Comparison of ENCODE assay signal across 10 cellular contexts in the genomic region with DNA sequence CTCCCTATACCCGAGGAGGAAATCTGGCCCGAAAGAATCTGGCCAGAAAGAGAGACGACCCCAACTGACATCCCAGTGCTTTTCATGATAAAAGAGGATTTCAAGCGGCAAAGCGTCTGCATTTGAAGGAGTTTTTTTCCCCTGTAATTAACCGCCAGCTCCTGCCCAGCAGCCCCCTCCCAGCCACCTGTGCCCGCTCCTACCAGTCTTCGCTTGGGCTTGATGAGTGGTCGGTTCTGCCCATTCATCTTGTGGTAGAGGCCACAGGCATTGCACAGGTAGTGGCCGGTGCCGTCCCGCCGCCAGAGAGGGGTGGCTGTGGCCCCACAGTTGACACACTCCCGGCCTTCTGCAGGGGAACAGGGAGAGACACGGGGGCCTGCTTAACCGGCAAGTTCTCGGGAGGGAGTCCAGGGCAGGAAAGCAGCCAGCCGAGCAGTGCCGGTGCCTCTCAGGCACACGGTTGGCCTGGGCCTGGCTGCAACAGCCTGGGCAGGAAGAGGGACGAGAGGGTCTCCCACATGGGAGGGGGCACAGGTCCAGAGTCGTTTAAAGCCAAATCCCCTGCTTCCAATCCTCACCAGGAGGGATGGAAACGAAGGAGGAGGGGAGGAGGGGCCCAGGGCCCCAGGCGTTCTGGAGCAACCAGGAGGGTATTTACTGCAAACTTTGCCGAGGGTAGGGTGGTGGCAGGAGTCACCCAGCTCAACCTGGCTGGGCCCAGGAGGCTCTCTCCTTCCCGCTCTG. TPM values are rescaled to one million over a fixed set of nuclear protein-coding genes. Genes with fewer than 3 reads are reported as not detected.
A peak's percentile ranks its signal among the peaks of the same experiment; 100 is the strongest.
DNase-seq lines count a peak whose midpoint lies in the region; ATAC-seq, FAIRE-seq and TF ChIP-seq lines count a peak whose summit lies in the region.
"Had no signal": no experiment of that assay in that cellular context is flagged by ENCODE, and none has a peak within 500 bp of the region (broad histone marks: within the 10 kb centered on the region; RNA-seq: fewer than 3 reads in every experiment).

No MANE protein-coding gene starts in this region.

- peak overlapping the region; percentile 49 for H3K9ac ChIP-seq in mesenchymal stem cell (ENCODE audit: low read length)

- intact Hi-C loops in upper lobe of right lung (cut with DNase I): no loop called here

- no peak overlapping the region for H3K4me2 ChIP-seq in mesenchymal stem cell (ENCODE audit: low read length, poor library complexity, severe bottlenecking)

- no peak overlapping the region for H2AFZ ChIP-seq in mesenchymal stem cell (ENCODE audit: low read depth, low read length)

- H3K79me1 ChIP-seq in mesenchymal stem cell (replicated peaks; ENCODE audit: low read length, poor library complexity, severe bottlenecking): no peaks in the 10 kb centered on the region

- H3K14ac ChIP-seq in mesenchymal stem cell (ENCODE audit: low read length in 2 of 2): peak overlapping the region in 1 of 2 experiments; percentile 79

- H3K23ac ChIP-seq in mesenchymal stem cell (ENCODE audit: low read length in 2 of 2): peak overlapping the region in 1 of 2 experiments; percentile 23

- H3K4me3 Mint-ChIP-seq in activated naive CD4-positive, alpha-beta T cell treated with anti-CD3 and anti-CD28 coated beads, Interleukin-2, amount 50 U/mL, for 24 hours: peak overlapping the region; percentile 66

- peak overlapping the region; percentile 31 for H2AK5ac ChIP-seq in mesenchymal stem cell (ENCODE audit: low read length, severe bottlenecking)

- peak overlapping the region; percentile 61 for H2BK15ac ChIP-seq in mesenchymal stem cell (ENCODE audit: low read depth, poor library complexity, severe bottlenecking)

- peaks cover 98 to 100% of the 10 kb centered on the region in 2 experiments for H3K27me3 ChIP-seq in mesenchymal stem cell (ENCODE audit: control insufficient read depth in 1 of 2, insufficient read depth in 1 of 2, low read length in 2 of 2)
- peaks cover 95% of the 10 kb centered on the region for H3K27me3 ChIP-seq in upper lobe of right lung

- no peaks in the 10 kb centered on the region for H3K36me3 ChIP-seq in mesenchymal stem cell (ENCODE audit: control insufficient read depth in 1 of 2, insufficient read depth in 2 of 2, low read depth in 1 of 2, low read length in 2 of 2)
- no peaks in the 10 kb centered on the region for H3K36me3 ChIP-seq in upper lobe of right lung

- H3K27ac Mint-ChIP-seq in activated naive CD4-positive, alpha-beta T cell treated with anti-CD3 and anti-CD28 coated beads, Interleukin-2, amount 50 U/mL, for 24 hours: no peak overlapping the region

- no peak overlapping the region for H3K4me3 ChIP-seq in mesenchymal stem cell (ENCODE audit: insufficient read depth in 1 of 2, low read depth in 1 of 2, low read length in 2 of 2)
- H3K4me3 ChIP-seq in upper lobe of right lung: peak overlapping the region; percentile 60

- H3K18ac ChIP-seq in mesenchymal stem cell (ENCODE audit: low read depth in 1 of 2, low read length in 2 of 2): peak overlapping the region; percentile 72 to 75

- peak overlapping the region; percentile 76 to 91 for H2BK12ac ChIP-seq in mesenchymal stem cell (ENCODE audit: low read length in 2 of 2)

- H2BK120ac ChIP-seq in mesenchymal stem cell (ENCODE audit: low read depth, low read length): peak overlapping the region; percentile 36

- H3K4me1 ChIP-seq in mesenchymal stem cell (ENCODE audit: control insufficient read depth, insufficient read depth, low read depth, low read length): peaks cover 33% of the 10 kb centered on the region
- H3K4me1 ChIP-seq in upper lobe of right lung: peaks cover 31% of the 10 kb centered on the region

- H3K27ac ChIP-seq in mesenchymal stem cell (ENCODE audit: low read length, poor library complexity, severe bottlenecking): no peak overlapping the region
- H3K27ac ChIP-seq in upper lobe of right lung: peak overlapping the region; percentile 85

- peak overlapping the region; percentile 71 to 94 for H3K4ac ChIP-seq in mesenchymal stem cell (ENCODE audit: low read depth in 1 of 2, low read length in 2 of 2)

- 10% methylated on average over 23 of the region's 26 CpGs for WGBS in mesenchymal stem cell

- peaks cover 17% of the 10 kb centered on the region for H3K4me1 Mint-ChIP-seq in activated naive CD4-positive, alpha-beta T cell treated with anti-CD3 and anti-CD28 coated beads, Interleukin-2, amount 50 U/mL, for 24 hours

- peak overlapping the region; percentile 89 for H4K91ac ChIP-seq in mesenchymal stem cell (ENCODE audit: low read length)

- H2BK5ac ChIP-seq in mesenchymal stem cell (ENCODE audit: low read depth, low read length, poor library complexity, severe bottlenecking): no peak overlapping the region

- ATAC-seq in upper lobe of right lung (no peak), HG02763 (IDR thresholded peaks at IDR 0.05; ENCODE audit: unreplicated experiment) (no peak)

- H3K27me3 Mint-ChIP-seq in activated naive CD4-positive, alpha-beta T cell treated with anti-CD3 and anti-CD28 coated beads, Interleukin-2, amount 50 U/mL, for 24 hours: peaks cover 44% of the 10 kb centered on the region

- TF ChIP-seq CTCF in upper lobe of right lung (IDR thresholded peaks at IDR 0.05): no peak

- peaks cover 2% of the 10 kb centered on the region for H3K36me3 Mint-ChIP-seq in activated naive CD4-positive, alpha-beta T cell treated with anti-CD3 and anti-CD28 coated beads, Interleukin-2, amount 50 U/mL, for 24 hours

- DNase-seq in activated naive CD4-positive, alpha-beta T cell (lab: John Stamatoyannopoulos, UW): no peak
- DNase-seq in astrocyte of the hippocampus (ENCODE audit: low read depth, low spot score) (peak; percentile 39), mesenchymal stem cell (peak; percentile 31), upper lobe of right lung (no peak), NCI-H748 (lab: John Stamatoyannopoulos, UW; ENCODE audit: unreplicated experiment) (no peak), RCC 7860 (ENCODE audit: low spot score) (no peak)

- no peak for FAIRE-seq in RCC 7860 (lab: Jason Lieb, UNC)

- H3K9me3 Mint-ChIP-seq in activated naive CD4-positive, alpha-beta T cell treated with anti-CD3 and anti-CD28 coated beads, Interleukin-2, amount 50 U/mL, for 24 hours: no peaks in the 10 kb centered on the region

- H3K9me3 ChIP-seq in mesenchymal stem cell (ENCODE audit: control insufficient read depth, low read length) (no peaks in the 10 kb centered on the region), upper lobe of right lung (no peaks in the 10 kb centered on the region)

- H4K8ac ChIP-seq in mesenchymal stem cell (ENCODE audit: low read length): peak overlapping the region; percentile 74

RNA-seq across cellular contexts. Expression of a gene that starts 9.2 kb away (rescaled TPM):
- polyA plus RNA-seq in mesenchymal stem cell (2013, experiment 1 of 2): 2.0 TPM
- 2.2 TPM for polyA plus RNA-seq in mesenchymal stem cell (2013, experiment 2 of 2)
- 86.6 TPM for total RNA-seq in upper lobe of right lung
- total RNA-seq: myocyte had no signal

RNA-seq across cellular contexts. Expression of a gene that starts 17.1 kb away (rescaled TPM):
- polyA plus RNA-seq in mesenchymal stem cell (2013, experiment 1 of 2): not detected
- not detected for polyA plus RNA-seq in mesenchymal stem cell (2013, experiment 2 of 2)
- total RNA-seq in upper lobe of right lung: not detected
- total RNA-seq: epithelial cell of proximal tubule, myocyte had no signal

Comparison
In these comparisons a context has a peak if more than half of its experiments do, and no peak if none do; other contexts are left out.
1. DNase-seq: peak in astrocyte of the hippocampus (single experiment) and mesenchymal stem cell (single experiment); none in activated naive CD4-positive, alpha-beta T cell (0 of 4), upper lobe of right lung (single experiment), NCI-H748 (single experiment) and RCC 7860 (single experiment).